Comparison of ENCODE assay signal across 30 cellular contexts in genomic region chr9:72534931-72535330, GRCh38. TPM values are rescaled to one million over a fixed set of nuclear protein-coding genes. Genes with fewer than 3 reads are reported as not detected.
"Had no signal": no experiment of that assay in that cellular context is flagged by ENCODE, and none has a peak within 500 bp of the region (broad histone marks: within the 10 kb centered on the region; RNA-seq: fewer than 3 reads in every experiment).

No MANE protein-coding gene starts in this region.

- H3K9ac ChIP-seq: parathyroid adenoma had no signal

- ATAC-seq: heart right ventricle; left lobe of liver; mucosa of descending colon; natural killer cell treated with Interleukin-12 subunit alpha and Interleukin-12 subunit beta and Interleukin-15 and Interleukin-18, amount 100 ng/mL, for 72 hours; right lobe of liver; stimulated activated naive CD8-positive, alpha-beta T cell treated with anti-CD3 and anti-CD28 coated beads, Interleukin-15, Interleukin-2, amounts not matched to agents 100 U/mL and 50 U/mL, for 24 hours had no signal

- H3K36me3 ChIP-seq: heart right ventricle, neutrophil, right lobe of liver, tibial artery had no signal

- H3K27ac ChIP-seq: coronary artery, heart right ventricle, neutrophil, parathyroid adenoma, right lobe of liver, testis, tibial artery had no signal

- H3K27ac Mint-ChIP-seq: mesothelial cell of epicardium; naive B cell; natural killer cell treated with Interleukin-12 subunit alpha and Interleukin-12 subunit beta and Interleukin-15 and Interleukin-18, amount 100 ng/mL, for 72 hours; progenitor cell of endocrine pancreas; type B pancreatic cell had no signal

- H3K27me3 Mint-ChIP-seq: progenitor cell of endocrine pancreas, type B pancreatic cell had no signal

- H3K36me3 Mint-ChIP-seq: naive B cell; natural killer cell treated with Interleukin-12 subunit alpha and Interleukin-12 subunit beta and Interleukin-15 and Interleukin-18, amount 100 ng/mL, for 72 hours; type B pancreatic cell had no signal

- H3K27me3 ChIP-seq: heart right ventricle, neutrophil, right lobe of liver, testis, tibial artery had no signal

- H3K4me1 ChIP-seq: heart right ventricle, parathyroid adenoma, testis, tibial artery had no signal

- H3K4me1 Mint-ChIP-seq: naive B cell had no signal

- H3K4me3 Mint-ChIP-seq: mesothelial cell of epicardium; naive B cell; natural killer cell treated with Interleukin-12 subunit alpha and Interleukin-12 subunit beta and Interleukin-15 and Interleukin-18, amount 100 ng/mL, for 72 hours; neural crest cell; type B pancreatic cell had no signal

- H3K4me3 ChIP-seq: coronary artery, heart right ventricle, lung, mucosa of descending colon, right lobe of liver, testis, tibial artery had no signal

- H2AFZ ChIP-seq: parathyroid adenoma had no signal

- H3K9me3 Mint-ChIP-seq: natural killer cell treated with Interleukin-12 subunit alpha and Interleukin-12 subunit beta and Interleukin-15 and Interleukin-18, amount 100 ng/mL, for 72 hours; neural crest cell had no signal

- H3K79me2 ChIP-seq: parathyroid adenoma had no signal

- H3K9me3 ChIP-seq: mucosa of descending colon, neutrophil, right lobe of liver, testis, tibial artery had no signal

- DNase-seq: dermis blood vessel endothelial cell; effector memory CD4-positive, alpha-beta T cell; foreskin melanocyte; glutamatergic neuron; heart right ventricle; hippocampal formation; mesenchymal stem cell; mucosa of descending colon; naive B cell; right lobe of liver; small intestine; stimulated activated CD4-positive, alpha-beta T cell treated with anti-CD3 and anti-CD28 coated beads, Interleukin-12 subunit alpha, Interleukin-12 subunit beta, amount 100 ng/mL, for 4 hours; stimulated activated CD4-positive, alpha-beta T cell treated with anti-CD3 and anti-CD28 coated beads, Interleukin-1b, Interleukin-23, amount 100 ng/mL, for 48 hours; stimulated activated CD4-positive, alpha-beta T cell treated with anti-CD3 and anti-CD28 coated beads, Interleukin-4, amount 100 ng/mL, for 1 hour; stimulated activated CD8-positive, alpha-beta memory T cell treated with anti-CD3 and anti-CD28 coated beads, Interleukin-4, amount 100 ng/mL, for 48 hours; stimulated activated naive CD8-positive, alpha-beta T cell treated with anti-CD3 and anti-CD28 coated beads, Interleukin-15, Interleukin-2, amounts not matched to agents 100 U/mL and 50 U/mL, for 24 hours; substantia nigra; testis; tibial artery had no signal

RNA-seq across cellular contexts. Expression of gene TMC1, which starts 13.5 kb away (rescaled TPM):
- total RNA-seq: liver; mesothelial cell of epicardium; natural killer cell treated with Interleukin-12 subunit alpha and Interleukin-12 subunit beta and Interleukin-15 and Interleukin-18, amount 100 ng/mL, for 72 hours; progenitor cell of endocrine pancreas had no signal
